In the genomic region with DNA sequence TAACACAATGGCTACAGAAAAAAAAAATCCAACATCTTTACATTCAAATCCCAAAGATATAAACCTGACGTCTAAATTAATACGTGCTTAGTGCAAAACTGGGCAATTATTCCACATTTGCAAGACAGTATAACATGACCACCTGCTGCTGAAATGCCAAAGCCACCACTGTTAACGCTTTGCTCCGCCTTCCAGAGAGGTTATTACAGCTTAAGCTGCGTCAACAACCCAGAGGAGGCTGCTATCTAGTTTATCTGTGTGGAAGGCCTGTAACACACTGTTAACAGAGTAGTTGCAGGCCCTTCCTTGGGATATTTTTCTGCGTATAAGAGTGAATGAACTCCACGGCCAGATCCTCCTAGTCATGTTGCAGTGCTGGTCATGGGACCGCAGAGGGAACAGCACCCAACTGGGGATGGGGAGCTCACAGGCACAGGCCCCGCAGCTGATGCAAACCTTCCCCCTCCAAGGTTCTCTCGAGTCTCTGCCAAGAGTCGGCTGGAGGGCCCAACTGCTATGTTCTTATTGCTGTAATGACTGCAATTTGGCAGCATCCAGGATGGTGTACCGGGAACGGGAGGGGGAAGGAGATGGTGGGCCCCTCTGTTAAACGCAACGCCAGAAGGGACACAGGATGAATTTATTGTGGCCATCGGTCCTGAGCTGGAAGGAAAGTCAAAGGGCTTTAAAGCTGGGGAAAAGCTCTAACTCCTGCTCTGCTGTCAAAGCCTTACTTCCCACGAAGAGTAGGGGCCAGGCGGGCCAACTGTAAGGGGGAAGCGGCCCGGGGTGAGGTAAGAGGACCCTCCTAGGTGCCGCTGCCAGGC, we compare ENCODE assay signal across 1 cellular context.
TF ChIP-seq lines count a peak whose summit lies in the region.

No MANE protein-coding gene starts in this region.

TF ChIP-seq in HepG2, 621 proteins besides CTCF, POLR2A, EP300 and RAD21 (continued from another document and continues in another):
- TF ChIP-seq, protein P1, sequence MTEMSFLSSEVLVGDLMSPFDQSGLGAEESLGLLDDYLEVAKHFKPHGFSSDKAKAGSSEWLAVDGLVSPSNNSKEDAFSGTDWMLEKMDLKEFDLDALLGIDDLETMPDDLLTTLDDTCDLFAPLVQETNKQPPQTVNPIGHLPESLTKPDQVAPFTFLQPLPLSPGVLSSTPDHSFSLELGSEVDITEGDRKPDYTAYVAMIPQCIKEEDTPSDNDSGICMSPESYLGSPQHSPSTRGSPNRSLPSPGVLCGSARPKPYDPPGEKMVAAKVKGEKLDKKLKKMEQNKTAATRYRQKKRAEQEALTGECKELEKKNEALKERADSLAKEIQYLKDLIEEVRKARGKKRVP (CRISPR knock-in tag; IDR thresholded peaks at IDR 0.05): peak in 1 of 2 experiments; percentile 69; a peak in 1 of 4 replicates
- TF ChIP-seq MAFK (conservative IDR thresholded peaks at IDR 0.05 in 1 of 2, IDR thresholded peaks at IDR 0.05 in 1 of 2; ENCODE audit: low read length in 2 of 2) (no peak), GTF2F1 (IDR thresholded peaks at IDR 0.05; ENCODE audit: low read length) (no peak), NRL (CRISPR knock-in tag; IDR thresholded peaks at IDR 0.05; ENCODE audit: borderline replicate concordance) (no peak; the same call in 1 of the 2 replicates), ZNF619 (CRISPR knock-in tag; IDR thresholded peaks at IDR 0.05) (no peak), ZSCAN29 (CRISPR knock-in tag; conservative IDR thresholded peaks at IDR 0.05) (0 out of 2 replicates have a peak, but pooled peaks have one; percentile 56), SRY (CRISPR knock-in tag; IDR thresholded peaks at IDR 0.05) (no peak), SNAI1 (CRISPR knock-in tag; IDR thresholded peaks at IDR 0.05; ENCODE audit: borderline replicate concordance) (no peak; the same call in 1 of the 2 replicates), CEBPB (IDR thresholded peaks at IDR 0.05; ENCODE audit: borderline replicate concordance, low read depth, low read length) (no peak), RBM39 (IDR thresholded peaks at IDR 0.05; ENCODE audit: low read depth, low read length, poor library complexity, severe bottlenecking) (no peak), ZNF572 (CRISPR knock-in tag; IDR thresholded peaks at IDR 0.05) (peak; percentile 85; the same call in 1 of the 2 replicates), ZNF672 (CRISPR knock-in tag; IDR thresholded peaks at IDR 0.05) (no peak), GPN1 (CRISPR knock-in tag; IDR thresholded peaks at IDR 0.05; ENCODE audit: borderline replicate concordance) (no peak), MED13 (CRISPR knock-in tag; IDR thresholded peaks at IDR 0.05) (0 out of 2 replicates have a peak, but pooled peaks have one; percentile 6), GATAD2A (CRISPR knock-in tag; IDR thresholded peaks at IDR 0.05) (peak; percentile 25; the same call in 1 of the 2 replicates), NBN (conservative IDR thresholded peaks at IDR 0.05) (no peak), HIVEP1 (CRISPR knock-in tag; IDR thresholded peaks at IDR 0.05) (peak; percentile 44; the same call in 1 of the 2 replicates), SSRP1 (CRISPR knock-in tag; IDR thresholded peaks at IDR 0.05) (peak; percentile 96), MEF2D (CRISPR knock-in tag; IDR thresholded peaks at IDR 0.05) (peak; percentile 65), GFI1 (CRISPR knock-in tag; IDR thresholded peaks at IDR 0.05; ENCODE audit: borderline replicate concordance) (0 out of 2 replicates have a peak, but pooled peaks have one; percentile 28), ZNF460 (CRISPR knock-in tag; IDR thresholded peaks at IDR 0.05; ENCODE audit: borderline replicate concordance) (no peak), ZNF431 (CRISPR knock-in tag; IDR thresholded peaks at IDR 0.05; ENCODE audit: borderline replicate concordance, low read depth) (no peak), ATF7 (IDR thresholded peaks at IDR 0.05) (no peak), ATF7 (CRISPR knock-in tag; IDR thresholded peaks at IDR 0.05) (no peak), ZSCAN9 (CRISPR knock-in tag; IDR thresholded peaks at IDR 0.05; ENCODE audit: borderline replicate concordance) (no peak), ZNF737 (CRISPR knock-in tag; IDR thresholded peaks at IDR 0.05; ENCODE audit: borderline replicate concordance) (no peak; the same call in 1 of the 2 replicates)
- TF ChIP-seq, protein P2, sequence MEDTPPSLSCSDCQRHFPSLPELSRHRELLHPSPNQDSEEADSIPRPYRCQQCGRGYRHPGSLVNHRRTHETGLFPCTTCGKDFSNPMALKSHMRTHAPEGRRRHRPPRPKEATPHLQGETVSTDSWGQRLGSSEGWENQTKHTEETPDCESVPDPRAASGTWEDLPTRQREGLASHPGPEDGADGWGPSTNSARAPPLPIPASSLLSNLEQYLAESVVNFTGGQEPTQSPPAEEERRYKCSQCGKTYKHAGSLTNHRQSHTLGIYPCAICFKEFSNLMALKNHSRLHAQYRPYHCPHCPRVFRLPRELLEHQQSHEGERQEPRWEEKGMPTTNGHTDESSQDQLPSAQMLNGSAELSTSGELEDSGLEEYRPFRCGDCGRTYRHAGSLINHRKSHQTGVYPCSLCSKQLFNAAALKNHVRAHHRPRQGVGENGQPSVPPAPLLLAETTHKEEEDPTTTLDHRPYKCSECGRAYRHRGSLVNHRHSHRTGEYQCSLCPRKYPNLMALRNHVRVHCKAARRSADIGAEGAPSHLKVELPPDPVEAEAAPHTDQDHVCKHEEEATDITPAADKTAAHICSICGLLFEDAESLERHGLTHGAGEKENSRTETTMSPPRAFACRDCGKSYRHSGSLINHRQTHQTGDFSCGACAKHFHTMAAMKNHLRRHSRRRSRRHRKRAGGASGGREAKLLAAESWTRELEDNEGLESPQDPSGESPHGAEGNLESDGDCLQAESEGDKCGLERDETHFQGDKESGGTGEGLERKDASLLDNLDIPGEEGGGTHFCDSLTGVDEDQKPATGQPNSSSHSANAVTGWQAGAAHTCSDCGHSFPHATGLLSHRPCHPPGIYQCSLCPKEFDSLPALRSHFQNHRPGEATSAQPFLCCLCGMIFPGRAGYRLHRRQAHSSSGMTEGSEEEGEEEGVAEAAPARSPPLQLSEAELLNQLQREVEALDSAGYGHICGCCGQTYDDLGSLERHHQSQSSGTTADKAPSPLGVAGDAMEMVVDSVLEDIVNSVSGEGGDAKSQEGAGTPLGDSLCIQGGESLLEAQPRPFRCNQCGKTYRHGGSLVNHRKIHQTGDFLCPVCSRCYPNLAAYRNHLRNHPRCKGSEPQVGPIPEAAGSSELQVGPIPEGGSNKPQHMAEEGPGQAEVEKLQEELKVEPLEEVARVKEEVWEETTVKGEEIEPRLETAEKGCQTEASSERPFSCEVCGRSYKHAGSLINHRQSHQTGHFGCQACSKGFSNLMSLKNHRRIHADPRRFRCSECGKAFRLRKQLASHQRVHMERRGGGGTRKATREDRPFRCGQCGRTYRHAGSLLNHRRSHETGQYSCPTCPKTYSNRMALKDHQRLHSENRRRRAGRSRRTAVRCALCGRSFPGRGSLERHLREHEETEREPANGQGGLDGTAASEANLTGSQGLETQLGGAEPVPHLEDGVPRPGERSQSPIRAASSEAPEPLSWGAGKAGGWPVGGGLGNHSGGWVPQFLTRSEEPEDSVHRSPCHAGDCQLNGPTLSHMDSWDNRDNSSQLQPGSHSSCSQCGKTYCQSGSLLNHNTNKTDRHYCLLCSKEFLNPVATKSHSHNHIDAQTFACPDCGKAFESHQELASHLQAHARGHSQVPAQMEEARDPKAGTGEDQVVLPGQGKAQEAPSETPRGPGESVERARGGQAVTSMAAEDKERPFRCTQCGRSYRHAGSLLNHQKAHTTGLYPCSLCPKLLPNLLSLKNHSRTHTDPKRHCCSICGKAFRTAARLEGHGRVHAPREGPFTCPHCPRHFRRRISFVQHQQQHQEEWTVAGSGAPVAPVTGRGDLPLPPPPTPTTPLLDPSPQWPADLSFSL (CRISPR knock-in tag; IDR thresholded peaks at IDR 0.05): peak; percentile 18; the same call in 1 of the 2 replicates
- TF ChIP-seq, protein P3, sequence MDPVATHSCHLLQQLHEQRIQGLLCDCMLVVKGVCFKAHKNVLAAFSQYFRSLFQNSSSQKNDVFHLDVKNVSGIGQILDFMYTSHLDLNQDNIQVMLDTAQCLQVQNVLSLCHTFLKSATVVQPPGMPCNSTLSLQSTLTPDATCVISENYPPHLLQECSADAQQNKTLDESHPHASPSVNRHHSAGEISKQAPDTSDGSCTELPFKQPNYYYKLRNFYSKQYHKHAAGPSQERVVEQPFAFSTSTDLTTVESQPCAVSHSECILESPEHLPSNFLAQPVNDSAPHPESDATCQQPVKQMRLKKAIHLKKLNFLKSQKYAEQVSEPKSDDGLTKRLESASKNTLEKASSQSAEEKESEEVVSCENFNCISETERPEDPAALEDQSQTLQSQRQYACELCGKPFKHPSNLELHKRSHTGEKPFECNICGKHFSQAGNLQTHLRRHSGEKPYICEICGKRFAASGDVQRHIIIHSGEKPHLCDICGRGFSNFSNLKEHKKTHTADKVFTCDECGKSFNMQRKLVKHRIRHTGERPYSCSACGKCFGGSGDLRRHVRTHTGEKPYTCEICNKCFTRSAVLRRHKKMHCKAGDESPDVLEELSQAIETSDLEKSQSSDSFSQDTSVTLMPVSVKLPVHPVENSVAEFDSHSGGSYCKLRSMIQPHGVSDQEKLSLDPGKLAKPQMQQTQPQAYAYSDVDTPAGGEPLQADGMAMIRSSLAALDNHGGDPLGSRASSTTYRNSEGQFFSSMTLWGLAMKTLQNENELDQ (CRISPR knock-in tag; IDR thresholded peaks at IDR 0.05; ENCODE audit: borderline replicate concordance): no peak; the same call in 1 of the 2 replicates
- TF ChIP-seq, protein P4, sequence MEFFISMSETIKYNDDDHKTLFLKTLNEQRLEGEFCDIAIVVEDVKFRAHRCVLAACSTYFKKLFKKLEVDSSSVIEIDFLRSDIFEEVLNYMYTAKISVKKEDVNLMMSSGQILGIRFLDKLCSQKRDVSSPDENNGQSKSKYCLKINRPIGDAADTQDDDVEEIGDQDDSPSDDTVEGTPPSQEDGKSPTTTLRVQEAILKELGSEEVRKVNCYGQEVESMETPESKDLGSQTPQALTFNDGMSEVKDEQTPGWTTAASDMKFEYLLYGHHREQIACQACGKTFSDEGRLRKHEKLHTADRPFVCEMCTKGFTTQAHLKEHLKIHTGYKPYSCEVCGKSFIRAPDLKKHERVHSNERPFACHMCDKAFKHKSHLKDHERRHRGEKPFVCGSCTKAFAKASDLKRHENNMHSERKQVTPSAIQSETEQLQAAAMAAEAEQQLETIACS (CRISPR knock-in tag; IDR thresholded peaks at IDR 0.05): no peak
- TF ChIP-seq, protein P5, sequence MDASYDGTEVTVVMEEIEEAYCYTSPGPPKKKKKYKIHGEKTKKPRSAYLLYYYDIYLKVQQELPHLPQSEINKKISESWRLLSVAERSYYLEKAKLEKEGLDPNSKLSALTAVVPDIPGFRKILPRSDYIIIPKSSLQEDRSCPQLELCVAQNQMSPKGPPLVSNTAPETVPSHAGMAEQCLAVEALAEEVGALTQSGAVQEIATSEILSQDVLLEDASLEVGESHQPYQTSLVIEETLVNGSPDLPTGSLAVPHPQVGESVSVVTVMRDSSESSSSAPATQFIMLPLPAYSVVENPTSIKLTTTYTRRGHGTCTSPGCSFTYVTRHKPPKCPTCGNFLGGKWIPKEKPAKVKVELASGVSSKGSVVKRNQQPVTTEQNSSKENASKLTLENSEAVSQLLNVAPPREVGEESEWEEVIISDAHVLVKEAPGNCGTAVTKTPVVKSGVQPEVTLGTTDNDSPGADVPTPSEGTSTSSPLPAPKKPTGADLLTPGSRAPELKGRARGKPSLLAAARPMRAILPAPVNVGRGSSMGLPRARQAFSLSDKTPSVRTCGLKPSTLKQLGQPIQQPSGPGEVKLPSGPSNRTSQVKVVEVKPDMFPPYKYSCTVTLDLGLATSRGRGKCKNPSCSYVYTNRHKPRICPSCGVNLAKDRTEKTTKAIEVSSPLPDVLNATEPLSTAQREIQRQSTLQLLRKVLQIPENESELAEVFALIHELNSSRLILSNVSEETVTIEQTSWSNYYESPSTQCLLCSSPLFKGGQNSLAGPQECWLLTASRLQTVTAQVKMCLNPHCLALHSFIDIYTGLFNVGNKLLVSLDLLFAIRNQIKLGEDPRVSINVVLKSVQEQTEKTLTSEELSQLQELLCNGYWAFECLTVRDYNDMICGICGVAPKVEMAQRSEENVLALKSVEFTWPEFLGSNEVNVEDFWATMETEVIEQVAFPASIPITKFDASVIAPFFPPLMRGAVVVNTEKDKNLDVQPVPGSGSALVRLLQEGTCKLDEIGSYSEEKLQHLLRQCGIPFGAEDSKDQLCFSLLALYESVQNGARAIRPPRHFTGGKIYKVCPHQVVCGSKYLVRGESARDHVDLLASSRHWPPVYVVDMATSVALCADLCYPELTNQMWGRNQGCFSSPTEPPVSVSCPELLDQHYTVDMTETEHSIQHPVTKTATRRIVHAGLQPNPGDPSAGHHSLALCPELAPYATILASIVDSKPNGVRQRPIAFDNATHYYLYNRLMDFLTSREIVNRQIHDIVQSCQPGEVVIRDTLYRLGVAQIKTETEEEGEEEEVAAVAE (CRISPR knock-in tag; IDR thresholded peaks at IDR 0.05; ENCODE audit: borderline replicate concordance): 0 out of 2 replicates have a peak, but pooled peaks have one; percentile 39
- TF ChIP-seq, protein P6, sequence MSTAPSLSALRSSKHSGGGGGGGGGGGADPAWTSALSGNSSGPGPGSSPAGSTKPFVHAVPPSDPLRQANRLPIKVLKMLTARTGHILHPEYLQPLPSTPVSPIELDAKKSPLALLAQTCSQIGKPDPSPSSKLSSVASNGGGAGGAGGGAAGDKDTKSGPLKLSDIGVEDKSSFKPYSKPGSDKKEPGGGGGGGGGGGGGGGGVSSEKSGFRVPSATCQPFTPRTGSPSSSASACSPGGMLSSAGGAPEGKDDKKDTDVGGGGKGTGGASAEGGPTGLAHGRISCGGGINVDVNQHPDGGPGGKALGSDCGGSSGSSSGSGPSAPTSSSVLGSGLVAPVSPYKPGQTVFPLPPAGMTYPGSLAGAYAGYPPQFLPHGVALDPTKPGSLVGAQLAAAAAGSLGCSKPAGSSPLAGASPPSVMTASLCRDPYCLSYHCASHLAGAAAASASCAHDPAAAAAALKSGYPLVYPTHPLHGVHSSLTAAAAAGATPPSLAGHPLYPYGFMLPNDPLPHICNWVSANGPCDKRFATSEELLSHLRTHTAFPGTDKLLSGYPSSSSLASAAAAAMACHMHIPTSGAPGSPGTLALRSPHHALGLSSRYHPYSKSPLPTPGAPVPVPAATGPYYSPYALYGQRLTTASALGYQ (CRISPR knock-in tag; IDR thresholded peaks at IDR 0.05): no peak
- TF ChIP-seq, protein P7, sequence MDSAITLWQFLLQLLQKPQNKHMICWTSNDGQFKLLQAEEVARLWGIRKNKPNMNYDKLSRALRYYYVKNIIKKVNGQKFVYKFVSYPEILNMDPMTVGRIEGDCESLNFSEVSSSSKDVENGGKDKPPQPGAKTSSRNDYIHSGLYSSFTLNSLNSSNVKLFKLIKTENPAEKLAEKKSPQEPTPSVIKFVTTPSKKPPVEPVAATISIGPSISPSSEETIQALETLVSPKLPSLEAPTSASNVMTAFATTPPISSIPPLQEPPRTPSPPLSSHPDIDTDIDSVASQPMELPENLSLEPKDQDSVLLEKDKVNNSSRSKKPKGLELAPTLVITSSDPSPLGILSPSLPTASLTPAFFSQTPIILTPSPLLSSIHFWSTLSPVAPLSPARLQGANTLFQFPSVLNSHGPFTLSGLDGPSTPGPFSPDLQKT (CRISPR knock-in tag; IDR thresholded peaks at IDR 0.05; ENCODE audit: borderline replicate concordance): no peak
- TF ChIP-seq, protein P8, sequence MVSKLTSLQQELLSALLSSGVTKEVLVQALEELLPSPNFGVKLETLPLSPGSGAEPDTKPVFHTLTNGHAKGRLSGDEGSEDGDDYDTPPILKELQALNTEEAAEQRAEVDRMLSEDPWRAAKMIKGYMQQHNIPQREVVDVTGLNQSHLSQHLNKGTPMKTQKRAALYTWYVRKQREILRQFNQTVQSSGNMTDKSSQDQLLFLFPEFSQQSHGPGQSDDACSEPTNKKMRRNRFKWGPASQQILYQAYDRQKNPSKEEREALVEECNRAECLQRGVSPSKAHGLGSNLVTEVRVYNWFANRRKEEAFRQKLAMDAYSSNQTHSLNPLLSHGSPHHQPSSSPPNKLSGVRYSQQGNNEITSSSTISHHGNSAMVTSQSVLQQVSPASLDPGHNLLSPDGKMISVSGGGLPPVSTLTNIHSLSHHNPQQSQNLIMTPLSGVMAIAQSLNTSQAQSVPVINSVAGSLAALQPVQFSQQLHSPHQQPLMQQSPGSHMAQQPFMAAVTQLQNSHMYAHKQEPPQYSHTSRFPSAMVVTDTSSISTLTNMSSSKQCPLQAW (CRISPR knock-in tag; IDR thresholded peaks at IDR 0.05): peak; percentile 86
